30 cellular contexts compared by ENCODE assay signal in the genomic region with DNA sequence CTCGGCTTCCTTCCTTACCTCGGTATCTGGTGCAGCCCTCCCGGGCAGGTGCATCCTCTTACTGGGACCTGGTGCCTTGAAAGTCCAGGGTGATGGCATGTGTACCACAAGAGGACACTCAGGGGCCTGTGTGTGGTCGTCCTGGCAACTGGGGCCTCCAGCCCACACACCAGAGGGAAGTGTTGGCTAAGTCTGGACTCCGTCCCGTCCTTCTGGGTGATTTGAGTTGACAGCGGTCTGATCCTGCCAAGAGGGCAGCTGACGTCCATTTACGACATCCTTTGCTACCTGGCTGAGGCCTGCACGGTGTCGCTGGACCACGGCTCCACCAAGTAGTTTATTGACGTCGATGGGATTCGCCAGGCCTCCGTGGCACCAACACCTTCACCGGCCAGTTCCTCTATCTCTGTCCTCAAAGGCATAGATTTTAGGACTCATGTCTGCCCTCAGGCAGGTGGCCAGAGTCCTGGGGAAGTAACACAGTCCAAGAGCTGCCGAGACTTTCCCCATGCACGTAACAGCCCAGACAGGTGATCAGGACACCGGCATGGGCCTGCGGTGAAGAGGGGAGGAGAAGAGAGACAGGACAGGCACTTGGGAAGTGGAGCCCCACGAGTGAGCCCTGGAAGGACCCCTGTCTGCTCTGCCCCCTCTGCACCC.
DNase-seq lines count a peak whose midpoint lies in the region; TF ChIP-seq lines count a peak whose summit lies in the region.
"Had no signal": no experiment of that assay in that cellular context is flagged by ENCODE, and none has a peak within 500 bp of the region (broad histone marks: within the 10 kb centered on the region; RNA-seq: fewer than 3 reads in every experiment).

No MANE protein-coding gene starts in this region.

- H3K4me1 Mint-ChIP-seq in nephron progenitor cell (peaks cover 22% of the 10 kb centered on the region), Calu3 (ENCODE audit: low read depth, unreplicated experiment) (no peaks in the 10 kb centered on the region)
- H3K4me1 Mint-ChIP-seq: activated naive CD8-positive, alpha-beta T cell treated with anti-CD3 and anti-CD28 coated beads, Interleukin-2, amount 10 ng/mL, durations not matched to agents 7 days and 5 days had no signal

- no TSS peak for BruUV-seq in PC-9 (replicated peaks; lab: Mats Ljungman, UMichigan)
- no TSS peak for BruUV-seq in Calu3 (replicated peaks; lab: Mats Ljungman, UMichigan)

- no peak overlapping the region for H3K27ac ChIP-seq in PC-9
- H3K27ac ChIP-seq: 22Rv1, cardiac muscle cell, GM23248, RWPE1, skin epidermis, upper lobe of right lung had no signal

- H3K36me3 ChIP-seq in PC-9 (ENCODE audit: low read depth): no peaks in the 10 kb centered on the region
- H3K36me3 ChIP-seq in MG63: no peaks in the 10 kb centered on the region
- H3K36me3 ChIP-seq: cardiac muscle cell, upper lobe of right lung had no signal

- CTCF ChIA-PET in PC-9 (lab: Charles Lee) (no interaction called here), Calu3 (lab: Charles Lee) (no interaction called here)

- H3K4me1 ChIP-seq in PC-9 (replicated peaks; ENCODE audit: insufficient read depth): no peaks in the 10 kb centered on the region
- H3K4me1 ChIP-seq: upper lobe of right lung had no signal

- no peaks in the 10 kb centered on the region for H3K79me2 ChIP-seq in PC-9 (ENCODE audit: low read depth)

- H3K36me3 Mint-ChIP-seq in nephron progenitor cell (ENCODE audit: low read depth) (no peaks in the 10 kb centered on the region), Calu3 (ENCODE audit: insufficient read depth, unreplicated experiment) (no peaks in the 10 kb centered on the region)
- H3K36me3 Mint-ChIP-seq: activated naive CD8-positive, alpha-beta T cell treated with anti-CD3 and anti-CD28 coated beads, Interleukin-2, amount 10 ng/mL, durations not matched to agents 7 days and 5 days; naive thymus-derived CD4-positive, alpha-beta T cell had no signal

- no peak overlapping the region for H2AFZ ChIP-seq in PC-9
- H2AFZ ChIP-seq: GM23248 had no signal

- no peaks in the 10 kb centered on the region for H3K9me2 ChIP-seq in PC-9 (ENCODE audit: insufficient read depth)

- no peak for TF ChIP-seq CTCF in PC-9 (conservative IDR thresholded peaks at IDR 0.05)
- no peak for TF ChIP-seq CTCF in nephron progenitor cell (IDR thresholded peaks at IDR 0.05)
- no peak for TF ChIP-seq CTCF in Calu3 (IDR thresholded peaks at IDR 0.05; ENCODE audit: unreplicated experiment)

- H3K9me3 Mint-ChIP-seq in nephron progenitor cell: peaks cover 5% of the 10 kb centered on the region
- H3K9me3 Mint-ChIP-seq in Calu3 (ENCODE audit: low read depth, unreplicated experiment): peaks cover 6% of the 10 kb centered on the region
- H3K9me3 Mint-ChIP-seq: activated CD8-positive, alpha-beta T cell treated with anti-CD3 and anti-CD28 coated beads for 36 hours; CD4-positive, alpha-beta T cell had no signal

- H3K27me3 ChIP-seq in PC-9 (ENCODE audit: insufficient read depth, low read depth) (peaks cover 100% of the 10 kb centered on the region), MG63 (no peaks in the 10 kb centered on the region)
- H3K27me3 ChIP-seq: cardiac muscle cell, upper lobe of right lung had no signal

- peak overlapping the region; percentile 27; the same call in 1 of the 2 replicates for H3K4me2 ChIP-seq in PC-9

- peaks cover 6% of the 10 kb centered on the region for H3K27me3 Mint-ChIP-seq in nephron progenitor cell (ENCODE audit: low read depth, poor library complexity)
- peaks cover 58% of the 10 kb centered on the region for H3K27me3 Mint-ChIP-seq in Calu3 (ENCODE audit: unreplicated experiment)
- H3K27me3 Mint-ChIP-seq: activated naive CD8-positive, alpha-beta T cell treated with anti-CD3 and anti-CD28 coated beads, Interleukin-2, amount 10 ng/mL, durations not matched to agents 7 days and 5 days; CD4-positive, alpha-beta T cell; naive thymus-derived CD4-positive, alpha-beta T cell had no signal

- intact Hi-C loops in PC-9 (cut with micrococcal nuclease; ENCODE audit: unreplicated experiment) (no loop called here), posterior vena cava (cut with DNase I) (no loop called here), Calu3 (cut with micrococcal nuclease; ENCODE audit: unreplicated experiment) (no loop called here)

- H3K4me3 ChIP-seq in PC-9: no peak overlapping the region
- no peak overlapping the region for H3K4me3 ChIP-seq in MG63
- H3K4me3 ChIP-seq: cardiac muscle cell, GM23248, skin epidermis, upper lobe of right lung had no signal

- H3K27ac Mint-ChIP-seq in nephron progenitor cell (no peak overlapping the region), Calu3 (ENCODE audit: unreplicated experiment) (no peak overlapping the region)
- H3K27ac Mint-ChIP-seq: activated CD8-positive, alpha-beta T cell treated with anti-CD3 and anti-CD28 coated beads for 36 hours; activated naive CD8-positive, alpha-beta T cell treated with anti-CD3 and anti-CD28 coated beads, Interleukin-2, amount 10 ng/mL, durations not matched to agents 7 days and 5 days; CD4-positive, alpha-beta T cell; effector memory CD8-positive, alpha-beta T cell; naive thymus-derived CD4-positive, alpha-beta T cell; T-helper 17 cell had no signal

- POLR2A ChIA-PET in PC-9 (lab: Charles Lee; ENCODE audit: unreplicated experiment): no interaction called here

- H3K4me3 Mint-ChIP-seq in nephron progenitor cell (no peak overlapping the region), Calu3 (ENCODE audit: low read depth, unreplicated experiment) (no peak overlapping the region)
- H3K4me3 Mint-ChIP-seq: activated CD8-positive, alpha-beta T cell treated with anti-CD3 and anti-CD28 coated beads for 36 hours; activated naive CD8-positive, alpha-beta T cell treated with anti-CD3 and anti-CD28 coated beads, Interleukin-2, amount 10 ng/mL, durations not matched to agents 7 days and 5 days; CD4-positive, alpha-beta T cell; effector memory CD8-positive, alpha-beta T cell; naive thymus-derived CD4-positive, alpha-beta T cell; T-helper 17 cell had no signal

- no peaks in the 10 kb centered on the region for H3F3A ChIP-seq in PC-9 (ENCODE audit: insufficient read depth, low read depth)

- H4K20me1 ChIP-seq in PC-9 (ENCODE audit: insufficient read depth): no peaks in the 10 kb centered on the region

- DNase-seq in activated effector memory CD4-positive, alpha-beta T cell treated with anti-CD3 and anti-CD28 coated beads, Interleukin-2, amount 50 U/mL, for 16 hours: peak; percentile 30
- DNase-seq in activated effector memory CD4-positive, alpha-beta T cell treated with Interleukin-2 at 50 U/mL for 16 hours: no peak
- DNase-seq in PC-9 (no peak), globus pallidus (ENCODE audit: low spot score) (peak; percentile 20), posterior vena cava (ENCODE audit: low spot score) (peak; percentile 40), nephron progenitor cell (no peak), Calu3 (no peak), MG63 (no peak)
- DNase-seq: activated CD8-positive, alpha-beta memory T cell treated with anti-CD3 and anti-CD28 coated beads, Interleukin-2, amount 50 U/mL, for 48 hours; activated CD8-positive, alpha-beta T cell treated with anti-CD3 and anti-CD28 coated beads for 36 hours; activated naive CD8-positive, alpha-beta T cell treated with anti-CD3 and anti-CD28 coated beads, Interleukin-2, amount 10 ng/mL, durations not matched to agents 7 days and 5 days; CD4-positive, alpha-beta T cell; cortex of kidney; effector memory CD8-positive, alpha-beta T cell; GM23248; islet precursor cell; Kasumi-1; midbrain; NCI-H1048; NCI-H1694; NCI-H2171; NCI-H510A; stimulated activated naive CD4-positive, alpha-beta T cell; T-helper 17 cell; upper lobe of right lung had no signal

- H3K9me3 ChIP-seq in PC-9 (ENCODE audit: insufficient read depth, low read depth) (no peaks in the 10 kb centered on the region), MG63 (no peaks in the 10 kb centered on the region)
- H3K9me3 ChIP-seq: upper lobe of right lung had no signal

Comparison
In these comparisons a context has a peak if more than half of its experiments do, and no peak if none do; other contexts are left out.
1. DNase-seq: peak in activated effector memory CD4-positive, alpha-beta T cell treated with anti-CD3 and anti-CD28 coated beads, Interleukin-2, amount 50 U/mL, for 16 hours (single experiment), globus pallidus (single experiment) and posterior vena cava (single experiment); none in activated effector memory CD4-positive, alpha-beta T cell treated with Interleukin-2 at 50 U/mL for 16 hours (single experiment), PC-9 (0 of 2), nephron progenitor cell (single experiment), Calu3 (single experiment) and MG63 (single experiment).